ENCODE assay signal across 35 cellular contexts in genomic region chr12:78040111-78040510, GRCh38.
"Had no signal": no experiment of that assay in that cellular context is flagged by ENCODE, and none has a peak within 500 bp of the region (broad histone marks: within the 10 kb centered on the region; RNA-seq: fewer than 3 reads in every experiment).

No MANE protein-coding gene starts in this region.

- H3K36me3 Mint-ChIP-seq: activated naive CD4-positive, alpha-beta T cell treated with anti-CD3 and anti-CD28 coated beads, Interleukin-2, amount 50 U/mL, for 24 hours; activated naive CD8-positive, alpha-beta T cell treated with anti-CD3 and anti-CD28 coated beads, Interleukin-2, amount 10 ng/mL, durations not matched to agents 7 days and 5 days had no signal

- H3K27me3 Mint-ChIP-seq: activated CD4-positive, alpha-beta T cell treated with anti-CD3 and anti-CD28 coated beads, Interleukin-2, amount 10 ng/mL, durations not matched to agents 24 days and 14 days; activated CD8-positive, alpha-beta T cell treated with anti-CD3 and anti-CD28 coated beads for 36 hours; activated naive CD4-positive, alpha-beta T cell treated with anti-CD3 and anti-CD28 coated beads, Interleukin-2, amount 50 U/mL, for 24 hours; activated naive CD8-positive, alpha-beta T cell treated with anti-CD3 and anti-CD28 coated beads, Interleukin-2, amount 10 ng/mL, durations not matched to agents 7 days and 5 days; activated T-helper 17 cell treated with anti-CD3 and anti-CD28 coated beads, Interleukin-2, amount 50 U/mL, for 72 hours had no signal

- H3K4me1 Mint-ChIP-seq: activated CD4-positive, alpha-beta T cell treated with anti-CD3 and anti-CD28 coated beads, Interleukin-2, amount 10 ng/mL, durations not matched to agents 24 days and 14 days; activated naive CD4-positive, alpha-beta T cell treated with anti-CD3 and anti-CD28 coated beads, Interleukin-2, amount 50 U/mL, for 24 hours; activated naive CD8-positive, alpha-beta T cell treated with anti-CD3 and anti-CD28 coated beads, Interleukin-2, amount 10 ng/mL, durations not matched to agents 7 days and 5 days; activated T-helper 17 cell treated with anti-CD3 and anti-CD28 coated beads, Interleukin-2, amount 50 U/mL, for 72 hours had no signal

- H3K27ac Mint-ChIP-seq: activated CD4-positive, alpha-beta T cell treated with anti-CD3 and anti-CD28 coated beads, Interleukin-2, amount 10 ng/mL, durations not matched to agents 24 days and 14 days; activated CD8-positive, alpha-beta T cell treated with anti-CD3 and anti-CD28 coated beads for 36 hours; activated naive CD4-positive, alpha-beta T cell treated with anti-CD3 and anti-CD28 coated beads, Interleukin-2, amount 50 U/mL, for 24 hours; activated naive CD8-positive, alpha-beta T cell treated with anti-CD3 and anti-CD28 coated beads, Interleukin-2, amount 10 ng/mL, durations not matched to agents 7 days and 5 days; activated T-cell treated with anti-CD3 and anti-CD28 coated beads, Interleukin-2, amount 50 U/mL, for 72 hours; activated T-helper 17 cell treated with anti-CD3 and anti-CD28 coated beads, Interleukin-2, amount 50 U/mL, for 72 hours had no signal

- H3K4me3 ChIP-seq: Peyer's patch had no signal

- DNase-seq: activated CD4-positive, alpha-beta T cell treated with anti-CD3 and anti-CD28 coated beads, Interleukin-2, amount 10 ng/mL, durations not matched to agents 24 days and 14 days; activated CD4-positive, alpha-beta T cell treated with anti-CD3 and anti-CD28 coated beads, Interleukin-2, amount 50 U/mL, for 4 hours; activated CD4-positive, CD25-positive, alpha-beta regulatory T cell; activated CD8-positive, alpha-beta T cell treated with anti-CD3 and anti-CD28 coated beads for 36 hours; activated effector memory CD4-positive, alpha-beta T cell treated with anti-CD3 and anti-CD28 coated beads, Interleukin-2, amount 50 U/mL, for 16 hours; activated naive CD4-positive, alpha-beta T cell; activated naive CD8-positive, alpha-beta T cell treated with anti-CD3 and anti-CD28 coated beads, Interleukin-2, amount 10 ng/mL, durations not matched to agents 7 days and 5 days; activated T-cell treated with anti-CD3 and anti-CD28 coated beads, Interleukin-2, amount 50 U/mL, for 1 hour; activated T-cell treated with anti-CD3 and anti-CD28 coated beads, Interleukin-2, amount 50 U/mL, for 72 hours; adrenal gland; anterior cingulate cortex; brain microvascular endothelial cell; central memory CD4-positive, alpha-beta T cell; MM.1S; NCI-H1105; NCI-H1417 treated with DMSO at 0.1 percent for 48 hours; NCI-H187 treated with DMSO at 0.1 percent for 48 hours; NCI-H2081; NCI-H2171 treated with DMSO at 0.1 percent for 48 hours; NCI-H2227 treated with DMSO at 0.1 percent for 48 hours; NCI-H446 treated with DMSO at 0.1 percent for 48 hours; NCI-H524 treated with DMSO at 0.1 percent for 48 hours; NCI-H748 treated with DMSO at 0.1 percent for 48 hours; NK-92 treated with Interleukin-12 subunit alpha and Interleukin-12 subunit beta, amount 100 ng/mL, for 24 hours; PC-3; Peyer's patch; SIG-M5; SW 1271; T-helper 1 cell; T-helper 2 cell; T1000; WERI-Rb-1 had no signal

- H3K4me3 Mint-ChIP-seq: activated CD4-positive, alpha-beta T cell treated with anti-CD3 and anti-CD28 coated beads, Interleukin-2, amount 10 ng/mL, durations not matched to agents 24 days and 14 days; activated CD8-positive, alpha-beta T cell treated with anti-CD3 and anti-CD28 coated beads for 36 hours; activated naive CD4-positive, alpha-beta T cell treated with anti-CD3 and anti-CD28 coated beads, Interleukin-2, amount 50 U/mL, for 24 hours; activated naive CD8-positive, alpha-beta T cell treated with anti-CD3 and anti-CD28 coated beads, Interleukin-2, amount 10 ng/mL, durations not matched to agents 7 days and 5 days; activated T-cell treated with anti-CD3 and anti-CD28 coated beads, Interleukin-2, amount 50 U/mL, for 72 hours; activated T-helper 17 cell treated with anti-CD3 and anti-CD28 coated beads, Interleukin-2, amount 50 U/mL, for 72 hours had no signal

- ATAC-seq: activated CD8-positive, alpha-beta T cell treated with anti-CD3 and anti-CD28 coated beads for 36 hours; activated T-cell treated with anti-CD3 and anti-CD28 coated beads, Interleukin-2, amount 50 U/mL, for 72 hours; activated T-helper 17 cell treated with anti-CD3 and anti-CD28 coated beads, Interleukin-2, amount 50 U/mL, for 72 hours; PC-3; Right ventricle myocardium inferior had no signal

- H3K9me3 Mint-ChIP-seq: activated CD4-positive, alpha-beta T cell treated with anti-CD3 and anti-CD28 coated beads, Interleukin-2, amount 10 ng/mL, durations not matched to agents 24 days and 14 days had no signal
